ENCODE assay signal across 11 cellular contexts in the genomic region with DNA sequence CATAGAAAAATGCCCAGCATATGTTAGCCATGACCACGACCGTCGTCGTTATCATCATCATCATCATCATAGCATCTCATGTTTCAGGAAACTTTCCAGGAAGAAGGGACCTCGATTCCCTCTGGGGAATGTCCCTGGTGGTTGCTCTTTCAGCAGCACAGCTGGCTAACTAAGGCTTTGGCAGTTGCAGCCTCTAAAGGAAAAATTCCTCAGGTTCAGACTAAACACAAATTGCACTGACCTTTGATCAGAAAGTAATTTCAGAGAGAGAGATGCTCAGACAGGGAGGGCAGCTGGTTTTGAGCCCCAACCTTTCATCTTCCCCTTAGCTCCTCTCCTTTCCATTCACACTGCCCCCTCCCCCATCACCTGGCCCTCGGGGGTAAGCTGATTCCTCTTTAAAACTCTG. TPM values are rescaled to one million over a fixed set of nuclear protein-coding genes. Genes with fewer than 3 reads are reported as not detected.
DNase-seq lines count a peak whose midpoint lies in the region; ATAC-seq and TF ChIP-seq lines count a peak whose summit lies in the region.
"Had no signal": no experiment of that assay in that cellular context is flagged by ENCODE, and none has a peak within 500 bp of the region (broad histone marks: within the 10 kb centered on the region; RNA-seq: fewer than 3 reads in every experiment).

No MANE protein-coding gene starts in this region.

- H3K4me1 ChIP-seq in hepatocyte (ENCODE audit: insufficient read depth): peaks cover 15% of the 10 kb centered on the region
- no peaks in the 10 kb centered on the region; the same call in 1 of the 2 replicates for H3K4me1 ChIP-seq in BE2C

- in situ Hi-C loops in G401 (cut with HindIII; ENCODE audit: low sequenced_read_pairs): no loop called here

- peak overlapping the region; percentile 80 for H3K27ac ChIP-seq in hepatocyte

- no peak for ATAC-seq in GM18502 (IDR thresholded peaks at IDR 0.05; ENCODE audit: poor library complexity, unreplicated experiment)
- ATAC-seq: naive thymus-derived CD4-positive, alpha-beta T cell had no signal

- no peaks in the 10 kb centered on the region for H3K79me2 ChIP-seq in hepatocyte

- no peak overlapping the region for H3K4me2 ChIP-seq in hepatocyte

- H3K4me3 ChIP-seq in hepatocyte: no peak overlapping the region
- H3K4me3 ChIP-seq in BE2C (ENCODE audit: low read depth, low read length): no peak overlapping the region

- H2AFZ ChIP-seq in hepatocyte: no peak overlapping the region

- TF ChIP-seq CTCF in hepatocyte (IDR thresholded peaks at IDR 0.05; ENCODE audit: poor library complexity) (no peak), BE2C (IDR thresholded peaks at IDR 0.05; ENCODE audit: low read depth, low read length) (no peak)

- no peaks in the 10 kb centered on the region for H3K9me3 ChIP-seq in hepatocyte (ENCODE audit: low read depth)
- H3K9me3 ChIP-seq in BE2C: no peaks in the 10 kb centered on the region

- H3K9me2 ChIP-seq in hepatocyte (replicated peaks; ENCODE audit: insufficient read depth): no peaks in the 10 kb centered on the region

- H3K27me3 ChIP-seq in hepatocyte (no peaks in the 10 kb centered on the region), BE2C (no peaks in the 10 kb centered on the region)

- 15% methylated on average over 6 of the region's 6 CpGs for WGBS in hepatocyte (ENCODE audit: low lambda C conversion rate, missing lambda C conversion rate)

- no peaks in the 10 kb centered on the region for H3K36me3 ChIP-seq in hepatocyte (replicated peaks; ENCODE audit: insufficient read depth, low read depth)
- H3K36me3 ChIP-seq in BE2C: no peaks in the 10 kb centered on the region

- no peaks in the 10 kb centered on the region for H4K20me1 ChIP-seq in hepatocyte (ENCODE audit: insufficient read depth, poor library complexity, severe bottlenecking)

- DNase-seq in DMS 273 treated with DMSO at 0.1 percent for 48 hours (lab: John Stamatoyannopoulos, UW) (peak; percentile 29), NCI-H69 (lab: John Stamatoyannopoulos, UW) (peak; percentile 52), hepatocyte (ENCODE audit: low spot score) (peak; percentile 57), G401 (ENCODE audit: low spot score) (no peak), BE2C (no peak)
- DNase-seq: activated CD4-positive, alpha-beta T cell treated with anti-CD3 and anti-CD28 coated beads, Interleukin-2, amount 50 U/mL, for 1 hour; naive thymus-derived CD4-positive, alpha-beta T cell; stimulated activated CD4-positive, alpha-beta T cell treated with anti-CD3 and anti-CD28 coated beads, Interleukin-15, amount 100 ng/mL, for 24 hours; stimulated activated naive B cell treated with anti-CD40 and anti-IgM and Interleukin-4, amounts not matched to agents 10 μg/mL and 1 μg/mL and 100 μg/mL, for 72 hours had no signal

RNA-seq across cellular contexts. Expression of a gene that starts 5.6 kb away (rescaled TPM):
- 190 and 199 TPM in 2 replicates for total RNA-seq in hepatocyte
- polyA plus RNA-seq in hepatocyte: 287 and 349 TPM in 2 replicates
- not detected in 2 replicates for total RNA-seq in G401 (2014; rRNA removed; shearing (Covaris generic))
- 0.71 TPM for polyA plus RNA-seq in BE2C (2012; ENCODE audit: insufficient read depth, insufficient read length, low read depth)
- total RNA-seq: NCI-H460 had no signal

RNA-seq across cellular contexts. Expression of a gene that starts 12.7 kb away (rescaled TPM):
- 46.3 and 48.3 TPM in 2 replicates for total RNA-seq in hepatocyte
- polyA plus RNA-seq in hepatocyte: 41.1 and 46.4 TPM in 2 replicates
- total RNA-seq in G401 (2014; rRNA removed; shearing (Covaris generic)): 0.98 and 3.7 TPM in 2 replicates
- polyA plus RNA-seq in BE2C (2012; ENCODE audit: insufficient read depth, insufficient read length, low read depth): 2.9 TPM

RNA-seq across cellular contexts. Expression of a gene that starts 18.5 kb away (rescaled TPM):
- 70.1 and 78.2 TPM in 2 replicates for total RNA-seq in hepatocyte
- polyA plus RNA-seq in hepatocyte: 78.7 and 86.9 TPM in 2 replicates
- 183 and 198 TPM in 2 replicates for total RNA-seq in G401 (2014; rRNA removed; shearing (Covaris generic))
- 185 TPM for polyA plus RNA-seq in BE2C (2012; ENCODE audit: insufficient read depth, insufficient read length, low read depth)

RNA-seq across cellular contexts. Expression of a gene that starts 18.7 kb away (rescaled TPM):
- 34.2 and 53.2 TPM in 2 replicates for total RNA-seq in hepatocyte
- 61.7 and 64.3 TPM in 2 replicates for polyA plus RNA-seq in hepatocyte
- total RNA-seq in G401 (2014; rRNA removed; shearing (Covaris generic)): 41.0 and 43.4 TPM in 2 replicates
- polyA plus RNA-seq in BE2C (2012; ENCODE audit: insufficient read depth, insufficient read length, low read depth): 118 TPM

RNA-seq across cellular contexts. Expression of a gene that starts 31.7 kb away (rescaled TPM):
- total RNA-seq in hepatocyte: 16.1 and 22.2 TPM in 2 replicates
- polyA plus RNA-seq in hepatocyte: 39.3 and 43.8 TPM in 2 replicates
- 4.3 and 7.1 TPM in 2 replicates for total RNA-seq in G401 (2014; rRNA removed; shearing (Covaris generic))
- 42.4 TPM for polyA plus RNA-seq in BE2C (2012; ENCODE audit: insufficient read depth, insufficient read length, low read depth)

Comparison
In these comparisons a context has a peak if more than half of its experiments do, and no peak if none do; other contexts are left out.
1. DNase-seq: peak in DMS 273 treated with DMSO at 0.1 percent for 48 hours (single experiment), NCI-H69 (single experiment) and hepatocyte (single experiment); none in G401 (single experiment) and BE2C (single experiment).
2. RNA of a gene that starts 5.6 kb away (total RNA-seq): 190 to 199 TPM in hepatocyte; not detected in G401; every median in the first group is over 100 times any median in the second.
3. RNA of a gene that starts 12.7 kb away (total RNA-seq): 46.3 to 48.3 TPM in hepatocyte; 0.98 to 3.7 TPM in G401; every median in the first group is over 10 times any median in the second.